ENCODE assay signal across 19 cellular contexts in genomic region chr15:42100021-42100800, GRCh38. TPM values are rescaled to one million over a fixed set of nuclear protein-coding genes. Genes with fewer than 3 reads are reported as not detected.
DNase-seq lines count a peak whose midpoint lies in the region; ATAC-seq and TF ChIP-seq lines count a peak whose summit lies in the region.
"Had no signal": no experiment of that assay in that cellular context is flagged by ENCODE, and none has a peak within 500 bp of the region (broad histone marks: within the 10 kb centered on the region; RNA-seq: fewer than 3 reads in every experiment).

No MANE protein-coding gene starts in this region.

- intact Hi-C loops in mucosa of descending colon (cut with DNase I, micrococcal nuclease) = no loop called here

- H3K27ac ChIP-seq in coronary artery = no peak overlapping the region

- H3K9me3 Mint-ChIP-seq in T-helper 2 cell treated with Interferon-gamma antibody and Interleukin-4, amounts not matched to agents 5 μg/mL and 100 μg/mL, for 36 hours = no peaks in the 10 kb centered on the region
- H3K9me3 Mint-ChIP-seq: activated naive CD8-positive, alpha-beta T cell treated with anti-CD3 and anti-CD28 coated beads for 36 hours; HFFc6; stimulated activated effector memory CD8-positive, alpha-beta T cell treated with anti-CD3 and anti-CD28 coated beads, Interleukin-12 subunit alpha, Interleukin-12 subunit beta, amount 100 ng/mL, for 72 hours had no signal

- H3K36me3 ChIP-seq in mucosa of descending colon (ENCODE audit: low read depth) = no peaks in the 10 kb centered on the region
- H3K36me3 ChIP-seq: BE2C had no signal

- H3K36me3 Mint-ChIP-seq in T-helper 2 cell treated with Interferon-gamma antibody and Interleukin-4, amounts not matched to agents 5 μg/mL and 100 μg/mL, for 36 hours (ENCODE audit: low read depth) = no peaks in the 10 kb centered on the region
- H3K36me3 Mint-ChIP-seq: activated naive CD8-positive, alpha-beta T cell treated with anti-CD3 and anti-CD28 coated beads for 36 hours; stimulated activated effector memory CD8-positive, alpha-beta T cell treated with anti-CD3 and anti-CD28 coated beads, Interleukin-12 subunit alpha, Interleukin-12 subunit beta, amount 100 ng/mL, for 72 hours had no signal

- H3K4me3 ChIP-seq in coronary artery (no peak overlapping the region), mucosa of descending colon (no peak overlapping the region)

- peaks cover 3% of the 10 kb centered on the region for H3K27me3 Mint-ChIP-seq in T-helper 2 cell treated with Interferon-gamma antibody and Interleukin-4, amounts not matched to agents 5 μg/mL and 100 μg/mL, for 36 hours (ENCODE audit: low read depth)
- H3K27me3 Mint-ChIP-seq: activated naive CD8-positive, alpha-beta T cell treated with anti-CD3 and anti-CD28 coated beads for 36 hours had no signal

- ATAC-seq in mucosa of descending colon (peak; percentile 89), GM18907 (IDR thresholded peaks at IDR 0.05; ENCODE audit: unreplicated experiment) (no peak), GM18502 (IDR thresholded peaks at IDR 0.05; ENCODE audit: poor library complexity, unreplicated experiment) (no peak)
- ATAC-seq: stimulated activated effector memory CD8-positive, alpha-beta T cell treated with anti-CD3 and anti-CD28 coated beads, Interleukin-12 subunit alpha, Interleukin-12 subunit beta, amount 100 ng/mL, for 72 hours had no signal

- H3K4me1 Mint-ChIP-seq in T-helper 2 cell treated with Interferon-gamma antibody and Interleukin-4, amounts not matched to agents 5 μg/mL and 100 μg/mL, for 36 hours (ENCODE audit: low read depth) = no peaks in the 10 kb centered on the region
- H3K4me1 Mint-ChIP-seq: stimulated activated effector memory CD8-positive, alpha-beta T cell treated with anti-CD3 and anti-CD28 coated beads, Interleukin-12 subunit alpha, Interleukin-12 subunit beta, amount 100 ng/mL, for 72 hours had no signal

- H3K4me1 ChIP-seq in mucosa of descending colon (ENCODE audit: low read depth) = peaks cover 8% of the 10 kb centered on the region
- H3K4me1 ChIP-seq: BE2C had no signal

- H3K9me3 ChIP-seq in mucosa of descending colon = no peaks in the 10 kb centered on the region
- H3K9me3 ChIP-seq: BE2C, SK-N-SH had no signal

- DNase-seq in Daoy (ENCODE audit: low read depth) (peak; percentile 83), M059J (ENCODE audit: low read depth) (peak; percentile 80), coronary artery (ENCODE audit: low spot score) (peak; percentile 45), mucosa of descending colon (no peak)
- no peak for DNase-seq in central memory CD4-positive, alpha-beta T cell
- DNase-seq in T-helper 2 cell treated with Interferon-gamma antibody and Interleukin-4, amounts not matched to agents 5 μg/mL and 100 μg/mL, for 36 hours (ENCODE audit: low spot score) = no peak
- DNase-seq: activated naive CD8-positive, alpha-beta T cell treated with anti-CD3 and anti-CD28 coated beads for 36 hours; BE2C; GDM1; HFFc6; NCI-H1417 treated with DMSO at 0.1 percent for 48 hours; NCI-H69; SK-N-SH; stimulated activated CD4-positive, alpha-beta T cell treated with anti-CD3 and anti-CD28 coated beads, Interleukin-4, amount 100 ng/mL, for 1 hour had no signal

- no peak for TF ChIP-seq CTCF in coronary artery (IDR thresholded peaks at IDR 0.05)
- TF ChIP-seq CTCF in mucosa of descending colon (IDR thresholded peaks at IDR 0.05) = no peak

- H3K27ac Mint-ChIP-seq in T-helper 2 cell treated with Interferon-gamma antibody and Interleukin-4, amounts not matched to agents 5 μg/mL and 100 μg/mL, for 36 hours = no peak overlapping the region
- H3K27ac Mint-ChIP-seq: activated naive CD8-positive, alpha-beta T cell treated with anti-CD3 and anti-CD28 coated beads for 36 hours; HFFc6; stimulated activated effector memory CD8-positive, alpha-beta T cell treated with anti-CD3 and anti-CD28 coated beads, Interleukin-12 subunit alpha, Interleukin-12 subunit beta, amount 100 ng/mL, for 72 hours had no signal

- no peak overlapping the region for H3K4me3 Mint-ChIP-seq in T-helper 2 cell treated with Interferon-gamma antibody and Interleukin-4, amounts not matched to agents 5 μg/mL and 100 μg/mL, for 36 hours
- H3K4me3 Mint-ChIP-seq: activated naive CD8-positive, alpha-beta T cell treated with anti-CD3 and anti-CD28 coated beads for 36 hours; HFFc6; stimulated activated effector memory CD8-positive, alpha-beta T cell treated with anti-CD3 and anti-CD28 coated beads, Interleukin-12 subunit alpha, Interleukin-12 subunit beta, amount 100 ng/mL, for 72 hours had no signal

RNA-seq across cellular contexts. Expression of gene PLA2G4D, which starts 5.8 kb away (rescaled TPM):
- not detected in 2 replicates for total RNA-seq in Daoy (2014; rRNA removed; shearing (Covaris generic))
- total RNA-seq in M059J (2014; rRNA removed; shearing (Covaris generic)) = 0.10 and 0.52 TPM in 2 replicates
- total RNA-seq in mucosa of descending colon = under 1 TPM; 0.35 to 0.51 (median 0.49) TPM
- total RNA-seq: activated naive CD8-positive, alpha-beta T cell treated with anti-CD3 and anti-CD28 coated beads for 36 hours; HFFc6; myocyte; pulmonary artery endothelial cell had no signal

RNA-seq across cellular contexts. Expression of gene PLA2G4F, which starts 56.2 kb away (rescaled TPM):
- not detected in 2 replicates for total RNA-seq in Daoy (2014; rRNA removed; shearing (Covaris generic))
- not detected in 2 replicates for total RNA-seq in M059J (2014; rRNA removed; shearing (Covaris generic))
- 10 to 100 TPM; 23.4 to 66.9 (median 41.2) TPM for total RNA-seq in mucosa of descending colon
- total RNA-seq: activated naive CD8-positive, alpha-beta T cell treated with anti-CD3 and anti-CD28 coated beads for 36 hours; HFFc6; myocyte; pulmonary artery endothelial cell had no signal

Comparison
In these comparisons a context has a peak if more than half of its experiments do, and no peak if none do; other contexts are left out.
1. DNase-seq: peak in Daoy (single experiment), M059J (single experiment) and coronary artery (single experiment); none in mucosa of descending colon (0 of 3), central memory CD4-positive, alpha-beta T cell (single experiment) and T-helper 2 cell treated with Interferon-gamma antibody and Interleukin-4, amounts not matched to agents 5 μg/mL and 100 μg/mL, for 36 hours (single experiment).
2. RNA of gene PLA2G4F, which starts 56.2 kb away (total RNA-seq): 23.4 to 66.9 TPM in mucosa of descending colon; not detected in Daoy and not detected in M059J; every median in the first group is over 10 times any median in the second.